ENCODE assay signal across 1 cellular context in the genomic region with DNA sequence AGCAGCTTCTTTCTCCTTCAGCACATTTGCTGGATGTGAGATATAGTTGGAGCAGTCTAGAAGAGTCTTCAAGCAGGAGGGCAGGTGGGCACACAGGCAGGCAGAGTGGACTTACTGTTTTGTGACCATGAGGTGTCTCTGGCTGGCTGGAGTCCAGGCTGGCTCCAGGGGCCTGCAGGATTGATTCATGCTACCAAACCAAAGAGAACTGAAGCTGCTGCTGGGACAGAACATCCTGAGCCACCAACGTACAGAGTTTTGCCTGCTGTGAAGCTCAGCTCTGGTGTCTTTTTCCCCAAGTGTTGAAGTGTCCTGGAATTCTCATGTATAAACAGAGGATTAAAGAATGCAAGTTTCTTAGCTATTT.
TF ChIP-seq lines count a peak whose summit lies in the region.

No MANE protein-coding gene starts in this region.

TF ChIP-seq in K562, 482 proteins besides CTCF, POLR2A, EP300 and RAD21:
- peak; percentile 29; the same call in 1 of the 2 replicates for TF ChIP-seq NFIC (IDR thresholded peaks at IDR 0.05)
- TF ChIP-seq NR2F6 (CRISPR knock-in tag; IDR thresholded peaks at IDR 0.05), result no peak
- TF ChIP-seq ESRRA (IDR thresholded peaks at IDR 0.05; ENCODE audit: borderline replicate concordance, low read depth), result no peak
- TF ChIP-seq ZNF778 (CRISPR knock-in tag; IDR thresholded peaks at IDR 0.05), result no peak
- no peak for TF ChIP-seq ZNF444 (CRISPR knock-in tag; IDR thresholded peaks at IDR 0.05)
- no peak for TF ChIP-seq NELFE (IDR thresholded peaks at IDR 0.05; ENCODE audit: insufficient read depth, insufficient read length)
- TF ChIP-seq, protein P1, sequence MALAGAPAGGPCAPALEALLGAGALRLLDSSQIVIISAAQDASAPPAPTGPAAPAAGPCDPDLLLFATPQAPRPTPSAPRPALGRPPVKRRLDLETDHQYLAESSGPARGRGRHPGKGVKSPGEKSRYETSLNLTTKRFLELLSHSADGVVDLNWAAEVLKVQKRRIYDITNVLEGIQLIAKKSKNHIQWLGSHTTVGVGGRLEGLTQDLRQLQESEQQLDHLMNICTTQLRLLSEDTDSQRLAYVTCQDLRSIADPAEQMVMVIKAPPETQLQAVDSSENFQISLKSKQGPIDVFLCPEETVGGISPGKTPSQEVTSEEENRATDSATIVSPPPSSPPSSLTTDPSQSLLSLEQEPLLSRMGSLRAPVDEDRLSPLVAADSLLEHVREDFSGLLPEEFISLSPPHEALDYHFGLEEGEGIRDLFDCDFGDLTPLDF (CRISPR knock-in tag; IDR thresholded peaks at IDR 0.05), result 0 out of 2 replicates have a peak, but pooled peaks have one; percentile 41
- TF ChIP-seq, protein P2, sequence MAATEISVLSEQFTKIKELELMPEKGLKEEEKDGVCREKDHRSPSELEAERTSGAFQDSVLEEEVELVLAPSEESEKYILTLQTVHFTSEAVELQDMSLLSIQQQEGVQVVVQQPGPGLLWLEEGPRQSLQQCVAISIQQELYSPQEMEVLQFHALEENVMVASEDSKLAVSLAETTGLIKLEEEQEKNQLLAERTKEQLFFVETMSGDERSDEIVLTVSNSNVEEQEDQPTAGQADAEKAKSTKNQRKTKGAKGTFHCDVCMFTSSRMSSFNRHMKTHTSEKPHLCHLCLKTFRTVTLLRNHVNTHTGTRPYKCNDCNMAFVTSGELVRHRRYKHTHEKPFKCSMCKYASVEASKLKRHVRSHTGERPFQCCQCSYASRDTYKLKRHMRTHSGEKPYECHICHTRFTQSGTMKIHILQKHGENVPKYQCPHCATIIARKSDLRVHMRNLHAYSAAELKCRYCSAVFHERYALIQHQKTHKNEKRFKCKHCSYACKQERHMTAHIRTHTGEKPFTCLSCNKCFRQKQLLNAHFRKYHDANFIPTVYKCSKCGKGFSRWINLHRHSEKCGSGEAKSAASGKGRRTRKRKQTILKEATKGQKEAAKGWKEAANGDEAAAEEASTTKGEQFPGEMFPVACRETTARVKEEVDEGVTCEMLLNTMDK (IDR thresholded peaks at IDR 0.05; ENCODE audit: borderline replicate concordance, insufficient read depth, low read depth, low read length, poor library complexity, severe bottlenecking), result no peak
- TF ChIP-seq, protein P3, sequence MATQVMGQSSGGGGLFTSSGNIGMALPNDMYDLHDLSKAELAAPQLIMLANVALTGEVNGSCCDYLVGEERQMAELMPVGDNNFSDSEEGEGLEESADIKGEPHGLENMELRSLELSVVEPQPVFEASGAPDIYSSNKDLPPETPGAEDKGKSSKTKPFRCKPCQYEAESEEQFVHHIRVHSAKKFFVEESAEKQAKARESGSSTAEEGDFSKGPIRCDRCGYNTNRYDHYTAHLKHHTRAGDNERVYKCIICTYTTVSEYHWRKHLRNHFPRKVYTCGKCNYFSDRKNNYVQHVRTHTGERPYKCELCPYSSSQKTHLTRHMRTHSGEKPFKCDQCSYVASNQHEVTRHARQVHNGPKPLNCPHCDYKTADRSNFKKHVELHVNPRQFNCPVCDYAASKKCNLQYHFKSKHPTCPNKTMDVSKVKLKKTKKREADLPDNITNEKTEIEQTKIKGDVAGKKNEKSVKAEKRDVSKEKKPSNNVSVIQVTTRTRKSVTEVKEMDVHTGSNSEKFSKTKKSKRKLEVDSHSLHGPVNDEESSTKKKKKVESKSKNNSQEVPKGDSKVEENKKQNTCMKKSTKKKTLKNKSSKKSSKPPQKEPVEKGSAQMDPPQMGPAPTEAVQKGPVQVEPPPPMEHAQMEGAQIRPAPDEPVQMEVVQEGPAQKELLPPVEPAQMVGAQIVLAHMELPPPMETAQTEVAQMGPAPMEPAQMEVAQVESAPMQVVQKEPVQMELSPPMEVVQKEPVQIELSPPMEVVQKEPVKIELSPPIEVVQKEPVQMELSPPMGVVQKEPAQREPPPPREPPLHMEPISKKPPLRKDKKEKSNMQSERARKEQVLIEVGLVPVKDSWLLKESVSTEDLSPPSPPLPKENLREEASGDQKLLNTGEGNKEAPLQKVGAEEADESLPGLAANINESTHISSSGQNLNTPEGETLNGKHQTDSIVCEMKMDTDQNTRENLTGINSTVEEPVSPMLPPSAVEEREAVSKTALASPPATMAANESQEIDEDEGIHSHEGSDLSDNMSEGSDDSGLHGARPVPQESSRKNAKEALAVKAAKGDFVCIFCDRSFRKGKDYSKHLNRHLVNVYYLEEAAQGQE (CRISPR knock-in tag; IDR thresholded peaks at IDR 0.05; ENCODE audit: low read depth), result no peak
- TF ChIP-seq SP2 (IDR thresholded peaks at IDR 0.05; ENCODE audit: extremely low read depth, low read depth, low read length, poor library complexity, severe bottlenecking), result no peak
- no peak for TF ChIP-seq SMARCA5 (IDR thresholded peaks at IDR 0.05)
